8 cellular contexts compared by ENCODE assay signal in genomic region chr1:6261615-6261995, GRCh38. TPM values are rescaled to one million over a fixed set of nuclear protein-coding genes. Genes with fewer than 3 reads are reported as not detected.
DNase-seq lines count a peak whose midpoint lies in the region; ATAC-seq and TF ChIP-seq lines count a peak whose summit lies in the region.

No MANE protein-coding gene starts in this region.

- peaks cover 8% of the 10 kb centered on the region; the same call in 2 of the 3 replicates for H3K4me1 Mint-ChIP-seq in GM23338
- H3K4me1 Mint-ChIP-seq in progenitor cell of endocrine pancreas (ENCODE audit: low read depth), result peaks cover 1% of the 10 kb centered on the region

- intact Hi-C loops in Panc1 (cut with micrococcal nuclease; ENCODE audit: unreplicated experiment) (no loop called here), esophagus squamous epithelium (cut with DNase I) (no loop called here), tibial artery (cut with DNase I; ENCODE audit: low total_unique reads) (no loop called here)

- H3K27me3 ChIP-seq in GM23338 (ENCODE audit: insufficient read depth) (peaks cover 21% of the 10 kb centered on the region), Panc1 (ENCODE audit: control insufficient read depth, insufficient read depth, low read length) (no peaks in the 10 kb centered on the region), esophagus squamous epithelium (peaks cover 0 to 30% (median 0%) of the 10 kb centered on the region in 4 donors), tibial artery (peaks cover 0 to 76% of the 10 kb centered on the region in 2 donors)

- DNase-seq in GM23338 (ENCODE audit: low spot score) (peak; percentile 63), Panc1 (ENCODE audit: low read depth, low spot score) (no peak), esophagus squamous epithelium (lab: John Stamatoyannopoulos, UW) (no peak), progenitor cell of endocrine pancreas (ENCODE audit: low spot score, unreplicated experiment) (no peak), ureter (ENCODE audit: low spot score) (no peak), tibial artery (no peak), G401 (ENCODE audit: low spot score) (no peak)
- DNase-seq in stimulated activated naive CD4-positive, alpha-beta T cell treated with Interleukin-2 at 50 U/mL for 16 hours (lab: John Stamatoyannopoulos, UW), result no peak

- H3K4me3 Mint-ChIP-seq in GM23338, result peak overlapping the region; percentile 72
- H3K4me3 Mint-ChIP-seq in progenitor cell of endocrine pancreas (ENCODE audit: low read depth), result peak overlapping the region; percentile 61

- in situ Hi-C loops in Panc1 (cut with HindIII; ENCODE audit: low pct_unique_long_range_greater_than_20kb, low sequenced_read_pairs) (no loop called here), G401 (cut with HindIII; ENCODE audit: low sequenced_read_pairs) (no loop called here)

- peaks cover 30% of the 10 kb centered on the region for H3K27me3 Mint-ChIP-seq in GM23338 (ENCODE audit: insufficient read depth, low read depth, poor library complexity)
- peaks cover 40% of the 10 kb centered on the region for H3K27me3 Mint-ChIP-seq in progenitor cell of endocrine pancreas

- peak overlapping the region; percentile 86 for H3K4me2 ChIP-seq in GM23338

- POLR2A ChIA-PET in Panc1 (lab: Charles Lee), result no interaction called here

- H2AFZ ChIP-seq in GM23338, result peak overlapping the region; percentile 85

- CTCF ChIA-PET in Panc1 (lab: Charles Lee), result interaction anchor here (0.6 kb wide), 1 partner anchor 21 kb away, joined by 6 read pairs; no protein-coding TSS in a partner anchor

- H3K27ac ChIP-seq in GM23338 (ENCODE audit: low read depth) (no peak overlapping the region), Panc1 (ENCODE audit: low read length) (no peak overlapping the region), esophagus squamous epithelium (peak overlapping the region; percentile 47 to 84 (median 68)), tibial artery (peak overlapping the region in 1 of 2 donors; percentile 38)

- no peaks in the 10 kb centered on the region for H3K36me3 ChIP-seq in GM23338 (ENCODE audit: insufficient read depth)
- H3K36me3 ChIP-seq in Panc1 (ENCODE audit: control insufficient read depth, insufficient read depth, low read length), result no peaks in the 10 kb centered on the region
- no peaks in the 10 kb centered on the region for H3K36me3 ChIP-seq in esophagus squamous epithelium
- no peaks in the 10 kb centered on the region for H3K36me3 ChIP-seq in tibial artery

- H3F3A ChIP-seq in GM23338 (replicated peaks; ENCODE audit: low read depth), result peaks cover 17% of the 10 kb centered on the region

- ATAC-seq in GM23338 (peak; percentile 46), Panc1 (no peak)

- H3K27ac Mint-ChIP-seq in GM23338 (no peak overlapping the region), progenitor cell of endocrine pancreas (no peak overlapping the region)

- no TSS peak for BruUV-seq in Panc1 (replicated peaks; lab: Mats Ljungman, UMichigan)

- H4K20me1 ChIP-seq in GM23338 (replicated peaks; ENCODE audit: insufficient read depth), result no peaks in the 10 kb centered on the region; the same call in 1 of the 2 replicates

- H3K9me3 Mint-ChIP-seq in GM23338, result no peaks in the 10 kb centered on the region
- H3K9me3 Mint-ChIP-seq in progenitor cell of endocrine pancreas (ENCODE audit: low read depth), result no peaks in the 10 kb centered on the region

- H3K4me3 ChIP-seq in GM23338 (peak overlapping the region; percentile 71), Panc1 (ENCODE audit: low read depth in 2 of 2, low read length in 2 of 2) (peak overlapping the region; percentile 54 to 56), esophagus squamous epithelium (peak overlapping the region in 3 of 4 donors; percentile 54 to 81 (median 78)), tibial artery (peak overlapping the region in 1 of 2 donors; percentile 45)

- H3K9me3 ChIP-seq in Panc1 (ENCODE audit: control insufficient read depth, insufficient read depth, low read depth, low read length) (no peaks in the 10 kb centered on the region), esophagus squamous epithelium (no peaks in the 10 kb centered on the region), tibial artery (no peaks in the 10 kb centered on the region)

- TF ChIP-seq CTCF in GM23338 (conservative IDR thresholded peaks at IDR 0.05; ENCODE audit: low read depth in 2 of 2), result no peak
- TF ChIP-seq CTCF in Panc1 (IDR thresholded peaks at IDR 0.05), result no peak
- TF ChIP-seq CTCF in esophagus squamous epithelium (IDR thresholded peaks at IDR 0.05), result no peak
- no peak for TF ChIP-seq CTCF in progenitor cell of endocrine pancreas (IDR thresholded peaks at IDR 0.05; ENCODE audit: unreplicated experiment)
- TF ChIP-seq CTCF in tibial artery (IDR thresholded peaks at IDR 0.05), result no peak

- H3K9me2 ChIP-seq in GM23338 (ENCODE audit: insufficient read depth), result no peaks in the 10 kb centered on the region

- H3K36me3 Mint-ChIP-seq in GM23338 (ENCODE audit: low read depth), result no peaks in the 10 kb centered on the region; the same call in 2 of the 3 replicates
- H3K36me3 Mint-ChIP-seq in progenitor cell of endocrine pancreas (ENCODE audit: insufficient read depth), result peaks cover 2% of the 10 kb centered on the region

- 8 to 31% methylated on average over 4 to 10 of the region's 15 CpGs for WGBS in esophagus squamous epithelium, 2 donors

- H3K4me1 ChIP-seq in GM23338 (ENCODE audit: insufficient read depth) (no peaks in the 10 kb centered on the region; the same call in 1 of the 2 replicates), Panc1 (ENCODE audit: control insufficient read depth, insufficient read depth, low read length) (no peaks in the 10 kb centered on the region), esophagus squamous epithelium (peaks cover 29 to 66% (median 31%) of the 10 kb centered on the region in 3 donors), tibial artery (peaks cover 0 to 28% (median 14%) of the 10 kb centered on the region in 4 donors)

- H3K79me2 ChIP-seq in GM23338 (replicated peaks; ENCODE audit: insufficient read depth), result no peaks in the 10 kb centered on the region

- no peak for TF ChIP-seq POLR2A in esophagus squamous epithelium (IDR thresholded peaks at IDR 0.05)

RNA-seq across cellular contexts. Expression of gene GPR153, which starts 0.7 kb away (rescaled TPM):
- total RNA-seq in GM23338 (2014; rRNA removed; shearing (Covaris generic)), result 8.8 and 9.0 TPM in 2 replicates
- polyA plus RNA-seq in GM23338 (2016; fragmentation: Nextera tagmentation; extraction: Ambion mirVana), result 1.3 and 1.9 TPM in 2 replicates
- total RNA-seq in Panc1 (2021; ENCODE audit: unreplicated experiment) (5.5 TPM), esophagus squamous epithelium (10 to 100 TPM in 2 of 4 donors, 1 to 10 TPM in 2; 5.6 to 12.3 (median 10.2) TPM), progenitor cell of endocrine pancreas (6.3 and 6.5 TPM in 2 replicates), ureter (7.2 TPM)
- 7.1 TPM for polyA plus RNA-seq in Panc1 (2012; ENCODE audit: insufficient read length)
- total RNA-seq in G401 (2014; rRNA removed; shearing (Covaris generic)), result 3.3 and 4.5 TPM in 2 replicates

RNA-seq across cellular contexts. Expression of gene HES3, which starts 17.6 kb away (rescaled TPM):
- 49.7 and 50.4 TPM in 2 replicates for total RNA-seq in GM23338 (2014; rRNA removed; shearing (Covaris generic))
- 7.1 and 7.7 TPM in 2 replicates for polyA plus RNA-seq in GM23338 (2016; fragmentation: Nextera tagmentation; extraction: Ambion mirVana)
- total RNA-seq in Panc1 (2021; ENCODE audit: unreplicated experiment) (not detected), esophagus squamous epithelium (not detected), progenitor cell of endocrine pancreas (not detected in 2 replicates), ureter (not detected)
- polyA plus RNA-seq in Panc1 (2012; ENCODE audit: insufficient read length), result not detected
- not detected in 2 replicates for total RNA-seq in G401 (2014; rRNA removed; shearing (Covaris generic))

RNA-seq across cellular contexts. Expression of gene ICMT, which starts 25.8 kb away (rescaled TPM):
- 131 and 145 TPM in 2 replicates for total RNA-seq in GM23338 (2014; rRNA removed; shearing (Covaris generic))
- 25.6 and 27.8 TPM in 2 replicates for polyA plus RNA-seq in GM23338 (2016; fragmentation: Nextera tagmentation; extraction: Ambion mirVana)
- total RNA-seq in Panc1 (2021; ENCODE audit: unreplicated experiment), result 81.0 TPM
- polyA plus RNA-seq in Panc1 (2012; ENCODE audit: insufficient read length), result 56.6 TPM
- 10 to 100 TPM; 43.0 to 85.3 (median 53.4) TPM for total RNA-seq in esophagus squamous epithelium
- 56.6 and 59.4 TPM in 2 replicates for total RNA-seq in progenitor cell of endocrine pancreas
- 52.1 TPM for total RNA-seq in ureter
- total RNA-seq in G401 (2014; rRNA removed; shearing (Covaris generic)), result 93.8 and 107 TPM in 2 replicates

RNA-seq across cellular contexts. Expression of gene RNF207, which starts 55.7 kb away (rescaled TPM):
- 1.5 and 2.9 TPM in 2 replicates for total RNA-seq in GM23338 (2014; rRNA removed; shearing (Covaris generic))
- polyA plus RNA-seq in GM23338 (2016; fragmentation: Nextera tagmentation; extraction: Ambion mirVana), result 1.3 and 1.7 TPM in 2 replicates
- total RNA-seq in Panc1 (2021; ENCODE audit: unreplicated experiment) (115 TPM), esophagus squamous epithelium (10 to 100 TPM in 3 of 4 donors, 1 to 10 TPM in 1; 6.6 to 43.3 (median 23.3) TPM), progenitor cell of endocrine pancreas (50.5 and 55.4 TPM in 2 replicates), ureter (63.0 TPM)
- 84.5 TPM for polyA plus RNA-seq in Panc1 (2012; ENCODE audit: insufficient read length)
- total RNA-seq in G401 (2014; rRNA removed; shearing (Covaris generic)), result 0.44 and 5.1 TPM in 2 replicates

Comparison
In these comparisons a context has a peak if more than half of its experiments do, and no peak if none do; other contexts are left out.
1. H3K27ac ChIP-seq: peak in esophagus squamous epithelium (4 of 4); none in GM23338 (single experiment) and Panc1 (single experiment).
2. RNA of gene HES3, which starts 17.6 kb away (total RNA-seq): 49.7 to 50.4 TPM in GM23338; not detected in Panc1 (single experiment), not detected in esophagus squamous epithelium, not detected in progenitor cell of endocrine pancreas, not detected in ureter (single experiment) and not detected in G401; every median in the first group is over 10 times any median in the second.